In the genomic region with DNA sequence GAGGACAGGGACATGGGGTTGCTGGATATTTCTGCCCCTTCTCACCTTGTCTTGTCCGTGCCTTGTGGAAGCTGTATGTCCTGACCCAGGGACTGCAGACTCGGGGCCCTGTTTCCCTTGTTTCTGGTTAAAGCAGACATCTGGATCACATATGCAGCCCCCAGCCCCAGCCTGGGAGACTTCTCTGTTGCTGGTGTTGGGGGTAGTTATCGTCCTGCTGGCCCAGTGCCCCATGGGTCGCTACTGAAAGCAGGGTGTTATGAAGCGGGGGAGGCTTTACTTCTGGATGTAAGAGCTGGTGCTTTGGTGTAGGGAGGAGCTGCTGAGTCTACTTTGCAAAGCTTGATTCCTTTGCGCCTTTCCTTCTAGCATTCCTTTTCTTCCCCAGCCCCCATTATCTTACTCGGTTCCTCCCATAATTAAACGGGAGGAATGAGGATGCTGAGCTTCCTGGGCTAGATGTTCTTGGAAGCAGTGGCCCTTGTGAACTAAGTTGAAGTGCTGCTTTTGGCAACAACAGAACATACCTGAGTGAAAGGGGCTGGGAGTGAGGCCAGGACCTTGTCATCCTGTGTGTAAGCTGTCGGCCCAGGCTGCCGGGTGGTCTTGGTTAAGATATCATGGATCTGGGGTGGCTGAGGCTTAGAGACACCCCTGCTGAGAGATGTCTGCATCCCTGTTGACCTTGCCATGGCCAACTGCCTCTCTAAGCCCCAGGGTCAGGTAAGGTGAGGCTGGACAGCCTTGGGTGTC, we compare ENCODE assay signal across 9 cellular contexts. TPM values are rescaled to one million over a fixed set of nuclear protein-coding genes. Genes with fewer than 3 reads are reported as not detected.
DNase-seq lines count a peak whose midpoint lies in the region; TF ChIP-seq lines count a peak whose summit lies in the region.
"Had no signal": no experiment of that assay in that cellular context is flagged by ENCODE, and none has a peak within 500 bp of the region (broad histone marks: within the 10 kb centered on the region; RNA-seq: fewer than 3 reads in every experiment).

No MANE protein-coding gene starts in this region.

- 39 to 44% methylated on average over 10 of the region's 10 CpGs for WGBS in esophagus, 2 donors
- WGBS in prostate gland, result 23% methylated on average over 10 of the region's 10 CpGs

- H3K4me1 ChIP-seq in esophagus (ENCODE audit: control insufficient read depth in 2 of 2, insufficient read depth in 2 of 2, low read length in 1 of 2) (peaks cover 13 to 31% of the 10 kb centered on the region in 2 donors), prostate gland (replicated peaks) (peaks cover 16% of the 10 kb centered on the region), MM.1S (ENCODE audit: low read length) (peaks cover 22% of the 10 kb centered on the region)

- no peak overlapping the region for H3K9ac ChIP-seq in MM.1S (ENCODE audit: low read length)

- no peaks in the 10 kb centered on the region for H4K20me1 ChIP-seq in MM.1S (ENCODE audit: insufficient read depth, low read length)

- DNase-seq in GM12864 (ENCODE audit: low read depth), result no peak
- no peak for DNase-seq in RWPE1 (ENCODE audit: low spot score)
- DNase-seq in prostate gland (ENCODE audit: low spot score), result peak; percentile 16
- no peak for DNase-seq in GM13976 (ENCODE audit: low spot score)
- DNase-seq in globus pallidus (ENCODE audit: low spot score), result no peak
- no peak for DNase-seq in MM.1S
- DNase-seq in activated CD4-positive, CD25-positive, alpha-beta regulatory T cell treated with anti-CD3 and anti-CD28 coated beads, Interleukin-2, amount 50 U/mL, for 72 hours, result no peak
- DNase-seq: NCI-H510A had no signal

- H3K27me3 ChIP-seq in esophagus (ENCODE audit: control insufficient read depth in 1 of 2, insufficient read depth in 2 of 2, low read length in 2 of 2) (no peaks in the 10 kb centered on the region), prostate gland (replicated peaks; ENCODE audit: insufficient read depth) (no peaks in the 10 kb centered on the region), MM.1S (replicated peaks; ENCODE audit: insufficient read depth, low read length) (no peaks in the 10 kb centered on the region)

- H3K9me2 ChIP-seq in MM.1S (replicated peaks; ENCODE audit: insufficient read depth, low read length), result no peaks in the 10 kb centered on the region

- H3K36me3 ChIP-seq in esophagus (ENCODE audit: control insufficient read depth in 2 of 2, insufficient read depth in 2 of 2, low read length in 1 of 2), result peaks cover 0 to 4% of the 10 kb centered on the region in 2 donors
- no peaks in the 10 kb centered on the region for H3K36me3 ChIP-seq in prostate gland
- H3K36me3 ChIP-seq in MM.1S (replicated peaks; ENCODE audit: insufficient read depth, low read length), result no peaks in the 10 kb centered on the region

- H2AFZ ChIP-seq in MM.1S (ENCODE audit: low read length), result no peak overlapping the region

- CTCF ChIA-PET in RWPE1 (lab: Yijun Ruan, JAX), result interaction anchor here (0.6 to 1.7 kb wide), 6 partner anchors 14 to 164 kb away, joined by 3 to 8 read pairs (median 4); no protein-coding TSS in a partner anchor

- TF ChIP-seq CTCF in GM12864 (IDR thresholded peaks at IDR 0.05; ENCODE audit: low read depth, low read length, missing control alignments) (no peak), RWPE1 (conservative IDR thresholded peaks at IDR 0.05; ENCODE audit: low read depth) (no peak), prostate gland (IDR thresholded peaks at IDR 0.05) (no peak), GM13976 (IDR thresholded peaks at IDR 0.05; ENCODE audit: borderline replicate concordance, control extremely low read depth, extremely low read depth, insufficient read depth, missing control alignments) (no peak), MM.1S (IDR thresholded peaks at IDR 0.05; ENCODE audit: low read length) (no peak)

- POLR2A ChIA-PET in RWPE1 (lab: Yijun Ruan, JAX; ENCODE audit: low non-redundant PET), result interaction anchor here (0.6 kb wide), 1 partner anchor 73 kb away, joined by 4 read pairs; no protein-coding TSS in a partner anchor

- intact Hi-C loops in prostate gland (cut with DNase I), result loop anchor here (5.0 kb wide), 3 partner anchors 46 to 151 kb away; a partner anchor contains a TSS

- peaks cover 12% of the 10 kb centered on the region for H3F3A ChIP-seq in MM.1S (ENCODE audit: insufficient read depth, low read length)

- H3K4me2 ChIP-seq in MM.1S (ENCODE audit: low read depth, low read length), result no peak overlapping the region

- in situ Hi-C loops in GM13976 (cut with MboI; ENCODE audit: low sequenced_read_pairs, unreplicated experiment), result no loop called here

- TF ChIP-seq POLR2A in prostate gland (IDR thresholded peaks at IDR 0.05), result no peak

- H3K27ac ChIP-seq in RWPE1, result peak overlapping the region; percentile 44
- peak overlapping the region in 1 of 2 donors; percentile 40 for H3K27ac ChIP-seq in esophagus (ENCODE audit: low read depth in 2 of 2, low read length in 1 of 2)
- peak overlapping the region in 1 of 2 donors; percentile 23 for H3K27ac ChIP-seq in prostate gland
- H3K27ac ChIP-seq in MM.1S (ENCODE audit: low read length), result no peak overlapping the region

- H3K9me3 ChIP-seq in esophagus (ENCODE audit: control insufficient read depth in 2 of 2, insufficient read depth in 1 of 2, low read depth in 1 of 2, low read length in 1 of 2), result no peaks in the 10 kb centered on the region
- H3K9me3 ChIP-seq in prostate gland, result no peaks in the 10 kb centered on the region
- no peaks in the 10 kb centered on the region for H3K9me3 ChIP-seq in MM.1S (replicated peaks; ENCODE audit: insufficient read depth, low read length)

- H3K4me3 ChIP-seq in GM12864 (ENCODE audit: low read depth, low read length), result peak overlapping the region; percentile 63
- peak overlapping the region; percentile 41 to 90 for H3K4me3 ChIP-seq in esophagus (ENCODE audit: low read depth in 1 of 2, low read length in 2 of 2)
- peak overlapping the region; percentile 18 to 66 for H3K4me3 ChIP-seq in prostate gland
- no peak overlapping the region for H3K4me3 ChIP-seq in MM.1S (ENCODE audit: low read length)

- peaks cover 73% of the 10 kb centered on the region for H3K79me2 ChIP-seq in MM.1S (ENCODE audit: low read length)

RNA-seq across cellular contexts. Expression of a gene that starts 3.4 kb away (rescaled TPM):
- polyA plus RNA-seq in esophagus, result 1 to 10 TPM; 4.5 to 6.7 TPM
- total RNA-seq in prostate gland, result 10 to 100 TPM; 12.8 to 13.8 TPM
